ENCODE assay signal across 8 cellular contexts in the genomic region with DNA sequence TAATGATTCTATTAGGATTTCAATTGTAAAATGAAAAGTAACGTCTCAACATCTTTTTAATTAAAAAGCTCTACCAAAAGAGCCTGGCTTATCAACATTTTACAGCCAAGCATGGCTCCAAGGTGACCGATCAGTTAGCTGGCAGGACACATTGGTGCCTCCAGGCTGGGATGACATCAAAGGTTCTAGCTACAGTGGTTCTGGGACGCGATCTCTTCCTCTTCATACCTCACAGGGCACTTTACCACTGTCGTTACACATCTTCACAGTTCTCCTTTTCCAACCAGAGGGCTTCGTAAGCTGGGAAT. TPM values are rescaled to one million over a fixed set of nuclear protein-coding genes. Genes with fewer than 3 reads are reported as not detected.
DNase-seq lines count a peak whose midpoint lies in the region; ATAC-seq and TF ChIP-seq lines count a peak whose summit lies in the region.

No MANE protein-coding gene starts in this region.

- intact Hi-C loops in CD14-positive monocyte (cut with micrococcal nuclease) (loop anchor here (5.0 to 10.0 kb wide), 4 partner anchors 105 to 222 kb away; a partner anchor contains a TSS), lower leg skin (cut with DNase I; ENCODE audit: low total_unique reads) (no loop called here)

- H3K36me3 ChIP-seq in brain microvascular endothelial cell (replicated peaks) = no peaks in the 10 kb centered on the region

- ATAC-seq in GM19438 (IDR thresholded peaks at IDR 0.05; ENCODE audit: low read depth, unreplicated experiment) (peak; percentile 22), HG03469 (IDR thresholded peaks at IDR 0.05; ENCODE audit: unreplicated experiment) (peak; percentile 7)

- H3K4me3 ChIP-seq in brain microvascular endothelial cell (ENCODE audit: low read depth, low read length) (peak overlapping the region; percentile 97), lower leg skin (ENCODE audit: low read depth, poor library complexity, severe bottlenecking) (peak overlapping the region; percentile 70)

- peak overlapping the region; percentile 93 to 98 (median 97) for H3K27ac Mint-ChIP-seq in CD14-positive monocyte
- peak overlapping the region; percentile 99 for H3K27ac Mint-ChIP-seq in type B pancreatic cell

- no peak for DNase-seq in CD14-positive monocyte (ENCODE audit: low spot score)
- DNase-seq in brain microvascular endothelial cell = no peak
- DNase-seq in lower leg skin (ENCODE audit: low spot score in 2 of 2) = no peak
- DNase-seq in type B pancreatic cell (ENCODE audit: extremely low spot score, unreplicated experiment) = no peak
- no peak for DNase-seq in COLO668 (lab: John Stamatoyannopoulos, UW; ENCODE audit: unreplicated experiment)
- no peak for DNase-seq in stimulated activated CD4-positive, alpha-beta T cell treated with anti-CD3 and anti-CD28 coated beads, Interleukin-4, amount 100 ng/mL, for 1 hour

- no peak for TF ChIP-seq POLR2A in lower leg skin (IDR thresholded peaks at IDR 0.05)

- H3K9me3 Mint-ChIP-seq in CD14-positive monocyte (peaks cover 0 to 2% (median 0%) of the 10 kb centered on the region in 7 donors), type B pancreatic cell (no peaks in the 10 kb centered on the region)

- TF ChIP-seq CTCF in CD14-positive monocyte (IDR thresholded peaks at IDR 0.05) = no peak
- TF ChIP-seq CTCF in brain microvascular endothelial cell (IDR thresholded peaks at IDR 0.05; ENCODE audit: low read depth, low read length, missing control alignments) = no peak
- TF ChIP-seq CTCF in lower leg skin (IDR thresholded peaks at IDR 0.05) = no peak
- TF ChIP-seq CTCF in type B pancreatic cell (conservative IDR thresholded peaks at IDR 0.05) = no peak

- H3K36me3 Mint-ChIP-seq in CD14-positive monocyte = peaks cover 9 to 17% of the 10 kb centered on the region in 2 donors
- H3K36me3 Mint-ChIP-seq in type B pancreatic cell = peaks cover 3% of the 10 kb centered on the region

- 1 to 2% methylated on average over 6 of the region's 6 CpGs for WGBS in lower leg skin, 2 donors

- peaks cover 30% of the 10 kb centered on the region for H3K4me1 Mint-ChIP-seq in CD14-positive monocyte
- peaks cover 27% of the 10 kb centered on the region for H3K4me1 Mint-ChIP-seq in type B pancreatic cell (ENCODE audit: unreplicated experiment)

- H3K4me3 Mint-ChIP-seq in CD14-positive monocyte (peak overlapping the region; percentile 93 to 95), type B pancreatic cell (peak overlapping the region; percentile 94)

- H3K27ac ChIP-seq in brain microvascular endothelial cell = no peak overlapping the region

- H3K27me3 ChIP-seq in brain microvascular endothelial cell (replicated peaks) = no peaks in the 10 kb centered on the region

- no peaks in the 10 kb centered on the region for H3K27me3 Mint-ChIP-seq in CD14-positive monocyte (ENCODE audit: low read depth in 3 of 3)
- H3K27me3 Mint-ChIP-seq in type B pancreatic cell = no peaks in the 10 kb centered on the region

- in situ Hi-C loops in brain microvascular endothelial cell (cut with HindIII; ENCODE audit: low pct_ligation_motif_present, low sequenced_read_pairs) = no loop called here

RNA-seq across cellular contexts. Expression of a gene that starts 0.7 kb away (rescaled TPM):
- polyA plus RNA-seq in CD14-positive monocyte = 1 to 10 TPM; 3.1 to 3.9 TPM
- total RNA-seq in lower leg skin (10 to 100 TPM; 10.1 to 20.8 (median 15.5) TPM), type B pancreatic cell (ENCODE audit: low replicate concordance) (35.6 and 38.3 TPM in 2 replicates)
